9 cellular contexts compared by ENCODE assay signal in genomic region chr14:103872492-103873113, GRCh38. TPM values are rescaled to one million over a fixed set of nuclear protein-coding genes. Genes with fewer than 3 reads are reported as not detected.
DNase-seq lines count a peak whose midpoint lies in the region; ATAC-seq, FAIRE-seq and TF ChIP-seq lines count a peak whose summit lies in the region.
"Had no signal": no experiment of that assay in that cellular context is flagged by ENCODE, and none has a peak within 500 bp of the region (broad histone marks: within the 10 kb centered on the region; RNA-seq: fewer than 3 reads in every experiment).

No MANE protein-coding gene starts in this region.

- no peak for TF ChIP-seq CTCF in psoas muscle (IDR thresholded peaks at IDR 0.05)

- H3K27me3 ChIP-seq in effector memory CD4-positive, alpha-beta T cell (replicated peaks; ENCODE audit: control insufficient read depth, insufficient read depth, low read length, poor library complexity, severe bottlenecking): no peaks in the 10 kb centered on the region
- no peaks in the 10 kb centered on the region for H3K27me3 ChIP-seq in psoas muscle (ENCODE audit: insufficient read depth in 3 of 3, low read length in 2 of 3)

- TF ChIP-seq POLR2A in GM12891 (IDR thresholded peaks at IDR 0.05; ENCODE audit: low read depth, low read length): no peak

- ATAC-seq in HG03432 (IDR thresholded peaks at IDR 0.05; ENCODE audit: unreplicated experiment) (peak; percentile 25), psoas muscle (no peak), GM21367 (IDR thresholded peaks at IDR 0.05; ENCODE audit: unreplicated experiment) (no peak)

- DNase-seq in GM12891 (ENCODE audit: insufficient read length, low spot score) (no peak), psoas muscle (no peak), HPDE6-E6E7 (ENCODE audit: extremely low spot score) (no peak), glomerular visceral epithelial cell (ENCODE audit: extremely low spot score) (no peak), SKM-1 treated with dmso at 0.1 percent for 144 hours (lab: John Stamatoyannopoulos, UW; ENCODE audit: unreplicated experiment) (no peak)
- no peak for DNase-seq in effector memory CD4-positive, alpha-beta T cell
- DNase-seq: SHP77 treated with DMSO at 0.1 percent for 48 hours had no signal

- intact Hi-C loops in psoas muscle (cut with DNase I): no loop called here

- FAIRE-seq in GM12891 (lab: Jason Lieb, UNC): peak; percentile 58

- H3K9me3 ChIP-seq in effector memory CD4-positive, alpha-beta T cell (ENCODE audit: control insufficient read depth, low read length): no peaks in the 10 kb centered on the region
- no peaks in the 10 kb centered on the region for H3K9me3 ChIP-seq in psoas muscle

- peaks cover 15% of the 10 kb centered on the region for H3K4me1 ChIP-seq in effector memory CD4-positive, alpha-beta T cell (ENCODE audit: control insufficient read depth, insufficient read depth, low read length, poor library complexity, severe bottlenecking)
- H3K4me1 ChIP-seq in psoas muscle: no peaks in the 10 kb centered on the region

- peak overlapping the region; percentile 49 for H3K27ac ChIP-seq in effector memory CD4-positive, alpha-beta T cell (ENCODE audit: insufficient read depth, low read length, poor library complexity, severe bottlenecking)
- no peak overlapping the region for H3K27ac ChIP-seq in psoas muscle

- H3K4me3 ChIP-seq in effector memory CD4-positive, alpha-beta T cell (ENCODE audit: insufficient read depth, low read depth, low read length, poor library complexity, severe bottlenecking): peak overlapping the region; percentile 70
- H3K4me3 ChIP-seq in psoas muscle: peak overlapping the region; percentile 40

- 68 to 73% (median 68%) methylated on average over 12 of the region's 12 CpGs for WGBS in psoas muscle, 3 donors

- H3K36me3 ChIP-seq in effector memory CD4-positive, alpha-beta T cell (ENCODE audit: control insufficient read depth, insufficient read depth, low read length): no peaks in the 10 kb centered on the region
- H3K36me3 ChIP-seq in psoas muscle (ENCODE audit: insufficient read depth in 1 of 2, low read depth in 1 of 2): no peaks in the 10 kb centered on the region

TF ChIP-seq in GM12891, 5 proteins besides CTCF, POLR2A, EP300 and RAD21:
- TF ChIP-seq PAX5 (IDR thresholded peaks at IDR 0.05; ENCODE audit: insufficient read depth, low read length, severe bottlenecking): no peak
- TF ChIP-seq POLR2AphosphoS5 (IDR thresholded peaks at IDR 0.05; ENCODE audit: low read depth, low read length): no peak
- TF ChIP-seq SPI1 (IDR thresholded peaks at IDR 0.05; ENCODE audit: low read depth, low read length): no peak
- no peak for TF ChIP-seq POU2F2 (IDR thresholded peaks at IDR 0.05; ENCODE audit: low read depth, low read length)
- no peak for TF ChIP-seq TAF1 (IDR thresholded peaks at IDR 0.05; ENCODE audit: low read depth, low read length)

RNA-seq across cellular contexts. Expression of gene PPP1R13B, which starts 25.2 kb away (rescaled TPM):
- 3.6 TPM for polyA plus RNA-seq in GM12891 (2012; ENCODE audit: low read depth, missing spikeins)
- total RNA-seq in psoas muscle: 10 to 100 TPM; 12.8 to 17.9 (median 15.4) TPM
- polyA plus RNA-seq in psoas muscle: 10 to 100 TPM in 1 of 3 donors, 1 to 10 TPM in 2; 4.7 to 13.3 (median 5.2) TPM

RNA-seq across cellular contexts. Expression of gene TDRD9, which starts 55.7 kb away (rescaled TPM):
- polyA plus RNA-seq in GM12891 (2012; ENCODE audit: low read depth, missing spikeins): not detected
- total RNA-seq in psoas muscle: 1 to 10 TPM in 1 of 4 donors, under 1 TPM in 3; 0.29 to 1.3 (median 0.59) TPM
- under 1 TPM; 0.13 to 0.31 (median 0.18) TPM for polyA plus RNA-seq in psoas muscle
